ENCODE assay signal across 26 cellular contexts in the genomic region with DNA sequence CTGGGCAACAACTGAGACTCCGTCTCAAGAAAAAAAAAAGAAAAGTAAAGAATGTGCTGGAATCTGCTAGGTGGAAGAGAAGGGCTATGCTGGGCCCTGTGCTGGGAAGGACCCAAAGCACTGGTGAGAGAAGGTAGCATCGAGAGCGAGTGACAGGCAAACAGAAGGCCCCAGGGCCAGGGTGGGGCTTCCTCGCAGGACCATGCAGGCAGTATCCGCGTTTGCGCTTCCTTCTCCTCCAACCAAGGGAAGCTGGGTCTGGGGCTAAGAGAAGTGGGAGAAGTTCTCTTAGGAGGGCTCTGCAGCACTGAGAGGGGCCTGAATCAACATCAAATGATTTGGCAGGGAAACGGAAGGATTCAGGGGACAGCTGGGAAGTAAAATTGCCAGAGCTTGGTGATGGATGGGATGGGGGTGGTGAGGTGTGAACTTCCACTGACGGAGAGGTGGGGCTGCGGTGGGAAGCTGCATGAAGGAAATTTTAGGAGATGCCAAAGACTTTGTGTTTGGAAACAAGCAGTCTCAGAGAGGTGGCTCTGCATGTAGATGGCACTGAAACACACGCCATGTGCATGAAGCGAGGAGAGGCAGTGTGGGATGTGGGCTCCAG. TPM values are rescaled to one million over a fixed set of nuclear protein-coding genes. Genes with fewer than 3 reads are reported as not detected.
DNase-seq lines count a peak whose midpoint lies in the region; ATAC-seq and TF ChIP-seq lines count a peak whose summit lies in the region.
"Had no signal": no experiment of that assay in that cellular context is flagged by ENCODE, and none has a peak within 500 bp of the region (broad histone marks: within the 10 kb centered on the region; RNA-seq: fewer than 3 reads in every experiment).

No MANE protein-coding gene starts in this region.

- POLR2A ChIA-PET in CD4-positive, alpha-beta T cell (lab: Charles Lee) = no interaction called here
- POLR2A ChIA-PET in activated CD8-positive, alpha-beta T cell treated with anti-CD3 and anti-CD28 coated beads, Interleukin-2, amount 10 ng/mL, durations not matched to agents 7 days and 5 days (lab: Charles Lee) = interaction anchor here (0.7 to 1.5 kb wide), 2 partner anchors 10 to 1445 kb away, joined by 3 read pairs; no protein-coding TSS in a partner anchor

- H3K4me1 ChIP-seq in BLaER1 = peaks cover 11% of the 10 kb centered on the region
- H3K4me1 ChIP-seq in lower lobe of right lung = peaks cover 9% of the 10 kb centered on the region

- no peaks in the 10 kb centered on the region for H3K27me3 Mint-ChIP-seq in CD4-positive, alpha-beta T cell
- H3K27me3 Mint-ChIP-seq in activated CD8-positive, alpha-beta T cell treated with anti-CD3 and anti-CD28 coated beads, Interleukin-2, amount 10 ng/mL, durations not matched to agents 7 days and 5 days (ENCODE audit: low read depth) = no peaks in the 10 kb centered on the region
- H3K27me3 Mint-ChIP-seq: activated B cell treated with CpG ODN at 0.5 μM for 24 hours; activated naive CD8-positive, alpha-beta T cell treated with anti-CD3 and anti-CD28 coated beads, Interleukin-2, amount 10 ng/mL, durations not matched to agents 7 days and 5 days had no signal

- no peak for DNase-seq in CD4-positive, alpha-beta T cell
- DNase-seq in activated CD8-positive, alpha-beta T cell treated with anti-CD3 and anti-CD28 coated beads, Interleukin-2, amount 10 ng/mL, durations not matched to agents 7 days and 5 days = no peak
- DNase-seq in lower lobe of right lung (peak; percentile 15), RPMI8226 (no peak)
- no peak for DNase-seq in effector CD8-positive, alpha-beta T cell (lab: John Stamatoyannopoulos, UW)
- DNase-seq: activated B cell treated with CpG ODN at 0.5 μM for 24 hours; activated CD4-positive, alpha-beta T cell treated with anti-CD3 and anti-CD28 coated beads, Interleukin-2, amount 50 U/mL, for 48 hours; activated naive CD8-positive, alpha-beta T cell treated with anti-CD3 and anti-CD28 coated beads, Interleukin-2, amount 10 ng/mL, durations not matched to agents 7 days and 5 days; activated T-cell treated with anti-CD3 and anti-CD28 coated beads for 4 hours; CD8-positive, alpha-beta T cell; foreskin fibroblast; GDM1; KBM-7; left lung; midbrain; NCI-H1436; OCI-M1; SHP77; stimulated activated CD4-positive, alpha-beta T cell treated with anti-CD3 and anti-CD28 coated beads, Interleukin-4, amount 100 ng/mL, for 4 hours; stomach; T1000 had no signal

- no peak for TF ChIP-seq CTCF in CD4-positive, alpha-beta T cell (IDR thresholded peaks at IDR 0.05)
- TF ChIP-seq CTCF in lower lobe of right lung (IDR thresholded peaks at IDR 0.05) = no peak

- H3K9me3 ChIP-seq in BLaER1 (no peaks in the 10 kb centered on the region), lower lobe of right lung (no peaks in the 10 kb centered on the region)
- no peaks in the 10 kb centered on the region for H3K9me3 ChIP-seq in CD4-positive, alpha-beta T cell (ENCODE audit: control insufficient read depth, low read length)
- H3K9me3 ChIP-seq: left lung, stomach, tibial nerve had no signal

- H3K27me3 ChIP-seq in BLaER1 = no peaks in the 10 kb centered on the region
- H3K27me3 ChIP-seq in CD4-positive, alpha-beta T cell (ENCODE audit: control insufficient read depth, insufficient read depth, low read length) = no peaks in the 10 kb centered on the region
- no peaks in the 10 kb centered on the region for H3K27me3 ChIP-seq in lower lobe of right lung (ENCODE audit: low read depth)
- H3K27me3 ChIP-seq: left lung, stomach, tibial nerve had no signal

- H3K36me3 Mint-ChIP-seq in CD4-positive, alpha-beta T cell (ENCODE audit: low read depth) = peaks cover 91% of the 10 kb centered on the region
- peaks cover 76% of the 10 kb centered on the region for H3K36me3 Mint-ChIP-seq in activated CD8-positive, alpha-beta T cell treated with anti-CD3 and anti-CD28 coated beads, Interleukin-2, amount 10 ng/mL, durations not matched to agents 7 days and 5 days (ENCODE audit: low read depth)

- no peak overlapping the region for H3K4me3 Mint-ChIP-seq in CD4-positive, alpha-beta T cell
- no peak overlapping the region for H3K4me3 Mint-ChIP-seq in activated CD8-positive, alpha-beta T cell treated with anti-CD3 and anti-CD28 coated beads, Interleukin-2, amount 10 ng/mL, durations not matched to agents 7 days and 5 days
- H3K4me3 Mint-ChIP-seq: activated B cell treated with CpG ODN at 0.5 μM for 24 hours; activated naive CD8-positive, alpha-beta T cell treated with anti-CD3 and anti-CD28 coated beads, Interleukin-2, amount 10 ng/mL, durations not matched to agents 7 days and 5 days; CD8-positive, alpha-beta T cell; nephron had no signal

- H3K9ac ChIP-seq in BLaER1 = 0 out of 2 replicates have a peak overlapping the region, but pooled peaks have one; percentile 10

- no peak overlapping the region for H3K27ac ChIP-seq in BLaER1
- H3K27ac ChIP-seq in CD4-positive, alpha-beta T cell (ENCODE audit: low read depth, low read length) = no peak overlapping the region
- H3K27ac ChIP-seq in lower lobe of right lung = no peak overlapping the region
- H3K27ac ChIP-seq: left lung, stomach, tibial nerve had no signal

- H3K4me1 Mint-ChIP-seq in CD4-positive, alpha-beta T cell (ENCODE audit: low read depth) = peaks cover 4% of the 10 kb centered on the region
- H3K4me1 Mint-ChIP-seq in activated CD8-positive, alpha-beta T cell treated with anti-CD3 and anti-CD28 coated beads, Interleukin-2, amount 10 ng/mL, durations not matched to agents 7 days and 5 days (ENCODE audit: low read depth) = peaks cover 4% of the 10 kb centered on the region
- H3K4me1 Mint-ChIP-seq: activated naive CD8-positive, alpha-beta T cell treated with anti-CD3 and anti-CD28 coated beads, Interleukin-2, amount 10 ng/mL, durations not matched to agents 7 days and 5 days; nephron had no signal

- H3K36me3 ChIP-seq in BLaER1 (peaks cover 99% of the 10 kb centered on the region), lower lobe of right lung (peaks cover 90% of the 10 kb centered on the region)

- no peak for ATAC-seq in CD4-positive, alpha-beta T cell (ENCODE audit: poor library complexity)
- no peak for ATAC-seq in activated CD8-positive, alpha-beta T cell treated with anti-CD3 and anti-CD28 coated beads, Interleukin-2, amount 10 ng/mL, durations not matched to agents 7 days and 5 days
- ATAC-seq in lower lobe of right lung (no peak), GM21390 (IDR thresholded peaks at IDR 0.05; ENCODE audit: unreplicated experiment) (no peak)
- ATAC-seq: CD8-positive, alpha-beta T cell; left lung; sciatic nerve had no signal

- peak overlapping the region; percentile 18 for H3K27ac Mint-ChIP-seq in CD4-positive, alpha-beta T cell
- H3K27ac Mint-ChIP-seq in activated CD8-positive, alpha-beta T cell treated with anti-CD3 and anti-CD28 coated beads, Interleukin-2, amount 10 ng/mL, durations not matched to agents 7 days and 5 days = peak overlapping the region; percentile 23
- H3K27ac Mint-ChIP-seq: activated B cell treated with CpG ODN at 0.5 μM for 24 hours; activated naive CD8-positive, alpha-beta T cell treated with anti-CD3 and anti-CD28 coated beads, Interleukin-2, amount 10 ng/mL, durations not matched to agents 7 days and 5 days; CD8-positive, alpha-beta T cell; nephron had no signal

- H4K20me1 ChIP-seq in BLaER1 = peaks cover 97% of the 10 kb centered on the region

- CTCF ChIA-PET in CD4-positive, alpha-beta T cell (lab: Charles Lee) = interaction anchor here (0.7 kb wide), 1 partner anchor 104 kb away, joined by 3 read pairs; no protein-coding TSS in a partner anchor
- CTCF ChIA-PET in activated CD8-positive, alpha-beta T cell treated with anti-CD3 and anti-CD28 coated beads, Interleukin-2, amount 10 ng/mL, durations not matched to agents 7 days and 5 days (lab: Charles Lee) = no interaction called here

- intact Hi-C loops in CD4-positive, alpha-beta T cell (cut with DNase I, micrococcal nuclease) = loop anchor here in 1 of 2 experiments (10.0 kb wide), 1 partner anchor 232 kb away; a partner anchor contains a TSS
- intact Hi-C loops in lower lobe of right lung (cut with DNase I) = no loop called here

- no peaks in the 10 kb centered on the region for H3K9me3 Mint-ChIP-seq in CD4-positive, alpha-beta T cell
- no peaks in the 10 kb centered on the region for H3K9me3 Mint-ChIP-seq in activated CD8-positive, alpha-beta T cell treated with anti-CD3 and anti-CD28 coated beads, Interleukin-2, amount 10 ng/mL, durations not matched to agents 7 days and 5 days (ENCODE audit: insufficient read depth)
- H3K9me3 Mint-ChIP-seq: activated B cell treated with CpG ODN at 0.5 μM for 24 hours; activated naive CD8-positive, alpha-beta T cell treated with anti-CD3 and anti-CD28 coated beads, Interleukin-2, amount 10 ng/mL, durations not matched to agents 7 days and 5 days; CD8-positive, alpha-beta T cell; nephron had no signal

- H3K4me2 ChIP-seq in BLaER1 = no peak overlapping the region

- H3K4me3 ChIP-seq in BLaER1 (no peak overlapping the region), lower lobe of right lung (no peak overlapping the region)
- H3K4me3 ChIP-seq: left lung, stomach, tibial nerve had no signal

RNA-seq across cellular contexts. Expression of a gene that starts 5.2 kb away (rescaled TPM):
- total RNA-seq in CD4-positive, alpha-beta T cell = 10 to 100 TPM; 10.1 to 12.5 TPM
- total RNA-seq in activated CD8-positive, alpha-beta T cell treated with anti-CD3 and anti-CD28 coated beads, Interleukin-2, amount 10 ng/mL, durations not matched to agents 7 days and 5 days = 10 to 100 TPM; 36.0 to 41.1 TPM
- 50.4 TPM for total RNA-seq in lower lobe of right lung

RNA-seq across cellular contexts. Expression of a gene that starts 11.3 kb away (rescaled TPM):
- 100 to 1,000 TPM; 211 to 214 TPM for total RNA-seq in CD4-positive, alpha-beta T cell
- 100 to 1,000 TPM; 260 to 268 TPM for total RNA-seq in activated CD8-positive, alpha-beta T cell treated with anti-CD3 and anti-CD28 coated beads, Interleukin-2, amount 10 ng/mL, durations not matched to agents 7 days and 5 days
- total RNA-seq in lower lobe of right lung = 98.6 TPM

RNA-seq across cellular contexts. Expression of a gene that starts 20.4 kb away (rescaled TPM):
- under 1 TPM; 0.22 to 0.36 TPM for total RNA-seq in CD4-positive, alpha-beta T cell
- 1 to 10 TPM; 3.3 to 4.1 TPM for total RNA-seq in activated CD8-positive, alpha-beta T cell treated with anti-CD3 and anti-CD28 coated beads, Interleukin-2, amount 10 ng/mL, durations not matched to agents 7 days and 5 days
- 2.0 TPM for total RNA-seq in lower lobe of right lung
- total RNA-seq: stomach had no signal

RNA-seq across cellular contexts. Expression of a gene that starts 33.2 kb away (rescaled TPM):
- total RNA-seq in CD4-positive, alpha-beta T cell = 10 to 100 TPM; 31.8 to 33.8 TPM
- 10 to 100 TPM; 33.8 to 34.3 TPM for total RNA-seq in activated CD8-positive, alpha-beta T cell treated with anti-CD3 and anti-CD28 coated beads, Interleukin-2, amount 10 ng/mL, durations not matched to agents 7 days and 5 days
- total RNA-seq in lower lobe of right lung = 21.0 TPM

RNA-seq across cellular contexts. Expression of a gene that starts 42.0 kb away (rescaled TPM):
- total RNA-seq in CD4-positive, alpha-beta T cell = 1 to 10 TPM; 8.1 to 8.5 TPM
- total RNA-seq in activated CD8-positive, alpha-beta T cell treated with anti-CD3 and anti-CD28 coated beads, Interleukin-2, amount 10 ng/mL, durations not matched to agents 7 days and 5 days = 10 to 100 TPM; 28.5 to 29.0 TPM
- 13.3 TPM for total RNA-seq in lower lobe of right lung
